9 cellular contexts compared by ENCODE assay signal in the genomic region with DNA sequence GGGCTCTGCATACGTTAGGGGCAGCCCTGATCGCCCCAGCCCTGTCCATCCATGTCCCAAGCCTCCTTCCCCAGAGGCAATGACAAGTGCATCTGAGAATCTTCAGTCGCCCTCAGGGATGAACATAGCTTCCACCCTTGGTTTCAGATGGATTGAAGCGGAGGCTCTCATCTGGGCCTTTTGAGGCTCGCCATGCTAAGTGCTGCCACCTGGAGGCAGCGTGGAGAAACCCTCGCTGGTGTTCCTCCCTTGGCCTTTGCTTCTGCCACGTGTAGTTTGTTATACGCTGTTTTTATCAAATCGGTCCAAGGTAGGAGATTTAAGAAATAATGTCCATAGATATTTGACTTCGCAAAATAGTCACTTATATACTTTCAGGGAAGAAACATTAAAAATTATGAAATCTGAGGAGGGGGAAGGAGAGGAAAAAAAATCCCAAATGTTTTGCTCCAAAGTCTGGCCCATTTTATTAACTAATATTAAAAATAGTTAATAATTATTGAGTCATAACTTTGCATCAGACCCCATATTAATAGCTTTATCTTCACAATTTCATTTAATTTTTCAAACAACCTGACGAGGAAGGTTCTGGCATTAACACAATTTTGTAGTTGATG. TPM values are rescaled to one million over a fixed set of nuclear protein-coding genes. Genes with fewer than 3 reads are reported as not detected.
A peak's percentile ranks its signal among the peaks of the same experiment; 100 is the strongest.
DNase-seq lines count a peak whose midpoint lies in the region; ATAC-seq, FAIRE-seq and TF ChIP-seq lines count a peak whose summit lies in the region.
"Had no signal": no experiment of that assay in that cellular context is flagged by ENCODE, and none has a peak within 500 bp of the region (broad histone marks: within the 10 kb centered on the region; RNA-seq: fewer than 3 reads in every experiment).

No MANE protein-coding gene starts in this region.

- H3K36me3 Mint-ChIP-seq in activated naive CD4-positive, alpha-beta T cell treated with anti-CD3 and anti-CD28 coated beads for 36 hours (ENCODE audit: low read depth) = no peaks in the 10 kb centered on the region

- TF ChIP-seq RAD21 in Ishikawa (IDR thresholded peaks at IDR 0.05; ENCODE audit: low read depth) = peak; percentile 83

- intact Hi-C loops in activated naive CD4-positive, alpha-beta T cell treated with anti-CD3 and anti-CD28 coated beads for 36 hours (cut with micrococcal nuclease) = loop anchor here (1.0 kb wide), 5 partner anchors 54 to 485 kb away; a partner anchor contains a TSS
- intact Hi-C loops in head of caudate nucleus (cut with DNase I) = no loop called here

- no peak overlapping the region for H3K27ac Mint-ChIP-seq in activated naive CD4-positive, alpha-beta T cell treated with anti-CD3 and anti-CD28 coated beads for 36 hours

- DNase-seq in SK-MEL-5 (ENCODE audit: low read depth, low spot score) (peak; percentile 85), head of caudate nucleus (peak; percentile 10 to 83 (median 59)), retina (peak; percentile 60), DMS79 (lab: John Stamatoyannopoulos, UW) (no peak)
- DNase-seq in activated naive CD4-positive, alpha-beta T cell treated with anti-CD3 and anti-CD28 coated beads for 36 hours = peak; percentile 74

- peaks cover 2% of the 10 kb centered on the region for H3K4me1 Mint-ChIP-seq in activated naive CD4-positive, alpha-beta T cell treated with anti-CD3 and anti-CD28 coated beads for 36 hours (ENCODE audit: low read depth)

- no peak for TF ChIP-seq EP300 in Ishikawa (IDR thresholded peaks at IDR 0.05; ENCODE audit: borderline replicate concordance)

- H3K4me3 Mint-ChIP-seq in activated naive CD4-positive, alpha-beta T cell treated with anti-CD3 and anti-CD28 coated beads for 36 hours = no peak overlapping the region

- peak; percentile 91 for ATAC-seq in GM21529 (IDR thresholded peaks at IDR 0.05; ENCODE audit: unreplicated experiment)

- no peaks in the 10 kb centered on the region for H3K9me3 Mint-ChIP-seq in activated naive CD4-positive, alpha-beta T cell treated with anti-CD3 and anti-CD28 coated beads for 36 hours

- H3K27me3 Mint-ChIP-seq in activated naive CD4-positive, alpha-beta T cell treated with anti-CD3 and anti-CD28 coated beads for 36 hours (ENCODE audit: low read depth) = no peaks in the 10 kb centered on the region

- FAIRE-seq in G401.6 (lab: Jason Lieb, UNC) = peak; percentile 52
- FAIRE-seq: islet of Langerhans had no signal

- CTCF ChIA-PET in activated naive CD4-positive, alpha-beta T cell treated with anti-CD3 and anti-CD28 coated beads for 36 hours (lab: Charles Lee) = interaction anchor here (0.6 to 3.9 kb wide), 23 partner anchors 8 to 483 kb away, joined by 3 to 15 read pairs (median 4); no protein-coding TSS in a partner anchor

- in situ Hi-C loops in SK-MEL-5 (cut with HindIII; ENCODE audit: low pct_unique_long_range_greater_than_20kb, low sequenced_read_pairs) = no loop called here

TF ChIP-seq in Ishikawa, 13 proteins besides CTCF, POLR2A, EP300 and RAD21:
- TF ChIP-seq NFIC (IDR thresholded peaks at IDR 0.05) (no peak), FOXM1 (IDR thresholded peaks at IDR 0.05; ENCODE audit: borderline replicate concordance, low read depth) (no peak), CEBPB (IDR thresholded peaks at IDR 0.05) (no peak), YY1 (IDR thresholded peaks at IDR 0.05; ENCODE audit: low read depth) (no peak), TCF12 (IDR thresholded peaks at IDR 0.05; ENCODE audit: low read depth) (no peak), ZBTB7A (IDR thresholded peaks at IDR 0.05; ENCODE audit: low read depth) (no peak), TAF1 (IDR thresholded peaks at IDR 0.05; ENCODE audit: low read depth) (no peak)
- TF ChIP-seq, protein P1, sequence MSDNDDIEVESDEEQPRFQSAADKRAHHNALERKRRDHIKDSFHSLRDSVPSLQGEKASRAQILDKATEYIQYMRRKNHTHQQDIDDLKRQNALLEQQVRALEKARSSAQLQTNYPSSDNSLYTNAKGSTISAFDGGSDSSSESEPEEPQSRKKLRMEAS (IDR thresholded peaks at IDR 0.05) = peak; percentile 78
- TF ChIP-seq, protein P2, sequence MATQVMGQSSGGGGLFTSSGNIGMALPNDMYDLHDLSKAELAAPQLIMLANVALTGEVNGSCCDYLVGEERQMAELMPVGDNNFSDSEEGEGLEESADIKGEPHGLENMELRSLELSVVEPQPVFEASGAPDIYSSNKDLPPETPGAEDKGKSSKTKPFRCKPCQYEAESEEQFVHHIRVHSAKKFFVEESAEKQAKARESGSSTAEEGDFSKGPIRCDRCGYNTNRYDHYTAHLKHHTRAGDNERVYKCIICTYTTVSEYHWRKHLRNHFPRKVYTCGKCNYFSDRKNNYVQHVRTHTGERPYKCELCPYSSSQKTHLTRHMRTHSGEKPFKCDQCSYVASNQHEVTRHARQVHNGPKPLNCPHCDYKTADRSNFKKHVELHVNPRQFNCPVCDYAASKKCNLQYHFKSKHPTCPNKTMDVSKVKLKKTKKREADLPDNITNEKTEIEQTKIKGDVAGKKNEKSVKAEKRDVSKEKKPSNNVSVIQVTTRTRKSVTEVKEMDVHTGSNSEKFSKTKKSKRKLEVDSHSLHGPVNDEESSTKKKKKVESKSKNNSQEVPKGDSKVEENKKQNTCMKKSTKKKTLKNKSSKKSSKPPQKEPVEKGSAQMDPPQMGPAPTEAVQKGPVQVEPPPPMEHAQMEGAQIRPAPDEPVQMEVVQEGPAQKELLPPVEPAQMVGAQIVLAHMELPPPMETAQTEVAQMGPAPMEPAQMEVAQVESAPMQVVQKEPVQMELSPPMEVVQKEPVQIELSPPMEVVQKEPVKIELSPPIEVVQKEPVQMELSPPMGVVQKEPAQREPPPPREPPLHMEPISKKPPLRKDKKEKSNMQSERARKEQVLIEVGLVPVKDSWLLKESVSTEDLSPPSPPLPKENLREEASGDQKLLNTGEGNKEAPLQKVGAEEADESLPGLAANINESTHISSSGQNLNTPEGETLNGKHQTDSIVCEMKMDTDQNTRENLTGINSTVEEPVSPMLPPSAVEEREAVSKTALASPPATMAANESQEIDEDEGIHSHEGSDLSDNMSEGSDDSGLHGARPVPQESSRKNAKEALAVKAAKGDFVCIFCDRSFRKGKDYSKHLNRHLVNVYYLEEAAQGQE (IDR thresholded peaks at IDR 0.05; ENCODE audit: low read depth) = no peak

RNA-seq across cellular contexts. Expression of a gene that starts 28.8 kb away (rescaled TPM):
- not detected in 2 replicates for total RNA-seq in SK-MEL-5 (2014; rRNA removed; shearing (Covaris generic))
- not detected in 2 replicates for polyA plus RNA-seq in SK-MEL-5 (2015; cell fraction: cytosol; rRNA removed)
- polyA plus RNA-seq in SK-MEL-5 (2015; cell fraction: nucleus; rRNA removed) = not detected in 2 replicates
- total RNA-seq in activated naive CD4-positive, alpha-beta T cell treated with anti-CD3 and anti-CD28 coated beads for 36 hours = not detected

RNA-seq across cellular contexts. Expression of a gene that starts 54.2 kb away (rescaled TPM):
- total RNA-seq in SK-MEL-5 (2014; rRNA removed; shearing (Covaris generic)) = 474 and 489 TPM in 2 replicates
- 222 and 289 TPM in 2 replicates for polyA plus RNA-seq in SK-MEL-5 (2015; cell fraction: cytosol; rRNA removed)
- polyA plus RNA-seq in SK-MEL-5 (2015; cell fraction: nucleus; rRNA removed) = 275 and 406 TPM in 2 replicates
- total RNA-seq in activated naive CD4-positive, alpha-beta T cell treated with anti-CD3 and anti-CD28 coated beads for 36 hours = 100 to 1,000 TPM; 268 to 280 TPM

RNA-seq across cellular contexts. Expression of a gene that starts 59.6 kb away (rescaled TPM):
- total RNA-seq in SK-MEL-5 (2014; rRNA removed; shearing (Covaris generic)) = not detected in 2 replicates
- not detected in 2 replicates for polyA plus RNA-seq in SK-MEL-5 (2015; cell fraction: cytosol; rRNA removed)
- polyA plus RNA-seq in SK-MEL-5 (2015; cell fraction: nucleus; rRNA removed) = not detected in 2 replicates
- total RNA-seq in activated naive CD4-positive, alpha-beta T cell treated with anti-CD3 and anti-CD28 coated beads for 36 hours = not detected
